20 cellular contexts compared by ENCODE assay signal in the genomic region with DNA sequence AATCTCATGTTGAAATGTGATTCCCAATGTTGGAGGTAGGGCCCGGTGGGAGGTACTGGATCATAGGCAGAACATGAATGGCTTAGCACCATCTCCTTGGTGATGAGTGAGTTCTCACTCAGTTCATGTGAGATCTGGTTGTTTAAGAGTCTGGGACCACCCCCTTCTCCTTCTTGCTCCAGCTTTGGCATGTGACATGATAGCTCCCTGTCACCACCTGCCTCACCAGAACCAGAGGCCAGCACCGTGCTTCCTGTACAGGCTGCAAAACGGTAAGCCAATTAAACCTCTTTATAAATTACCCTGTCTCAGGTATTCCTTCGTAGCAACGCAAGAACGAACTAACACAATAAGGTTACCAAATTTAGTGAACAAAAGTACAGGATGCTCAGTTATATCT.
DNase-seq lines count a peak whose midpoint lies in the region; ATAC-seq lines count a peak whose summit lies in the region.
"Had no signal": no experiment of that assay in that cellular context is flagged by ENCODE, and none has a peak within 500 bp of the region (broad histone marks: within the 10 kb centered on the region; RNA-seq: fewer than 3 reads in every experiment).

No MANE protein-coding gene starts in this region.

- DNase-seq in NCI-H146 (lab: John Stamatoyannopoulos, UW) (peak; percentile 65), NCI-H146 treated with DMSO at 0.1 percent for 48 hours (lab: John Stamatoyannopoulos, UW; ENCODE audit: unreplicated experiment) (no peak), NCI-H2107 (lab: John Stamatoyannopoulos, UW) (peak; percentile 34), NCI-H82 treated with DMSO at 0.1 percent for 48 hours (lab: John Stamatoyannopoulos, UW; ENCODE audit: unreplicated experiment) (peak; percentile 12), kidney glomerular epithelial cell (lab: John Stamatoyannopoulos, UW) (no peak)
- DNase-seq in activated T-cell treated with anti-CD3 and anti-CD28 coated beads, Interleukin-2, amount 50 U/mL, for 4 hours: no peak
- no peak for DNase-seq in central memory CD4-positive, alpha-beta T cell
- DNase-seq: 8988T; ACHN; CD4-positive, CD25-positive, alpha-beta regulatory T cell; DMS53; EL; GDM1; NCI-H1048; NCI-H1694 treated with DMSO at 0.1 percent for 48 hours; NCI-H510A; SIG-M5; SW 1271 had no signal

- peaks cover 3% of the 10 kb centered on the region for H3K27me3 Mint-ChIP-seq in activated T-cell treated with anti-CD3 and anti-CD28 coated beads, Interleukin-2, amount 50 U/mL, for 4 hours (ENCODE audit: low read depth)

- no peaks in the 10 kb centered on the region for H3K36me3 Mint-ChIP-seq in activated T-cell treated with anti-CD3 and anti-CD28 coated beads, Interleukin-2, amount 50 U/mL, for 4 hours (ENCODE audit: insufficient read depth)
- H3K36me3 Mint-ChIP-seq: CD4-positive, CD25-positive, alpha-beta regulatory T cell had no signal

- no peak overlapping the region for H3K4me3 Mint-ChIP-seq in activated T-cell treated with anti-CD3 and anti-CD28 coated beads, Interleukin-2, amount 50 U/mL, for 4 hours
- H3K4me3 Mint-ChIP-seq: CD4-positive, CD25-positive, alpha-beta regulatory T cell; T-helper 1 cell treated with Interleukin-12 subunit alpha and Interleukin-12 subunit beta and Interleukin-4 antibody, amounts not matched to agents 30 μg/mL and 1 μg/mL, for 36 hours had no signal

- H3K9me3 Mint-ChIP-seq in activated T-cell treated with anti-CD3 and anti-CD28 coated beads, Interleukin-2, amount 50 U/mL, for 4 hours: no peaks in the 10 kb centered on the region
- H3K9me3 Mint-ChIP-seq: T-helper 1 cell treated with Interleukin-12 subunit alpha and Interleukin-12 subunit beta and Interleukin-4 antibody, amounts not matched to agents 30 μg/mL and 1 μg/mL, for 36 hours had no signal

- H3K4me1 Mint-ChIP-seq in activated T-cell treated with anti-CD3 and anti-CD28 coated beads, Interleukin-2, amount 50 U/mL, for 4 hours (ENCODE audit: low read depth): no peaks in the 10 kb centered on the region
- H3K4me1 Mint-ChIP-seq: CD4-positive, CD25-positive, alpha-beta regulatory T cell had no signal

- ATAC-seq in activated T-cell treated with anti-CD3 and anti-CD28 coated beads, Interleukin-2, amount 50 U/mL, for 4 hours: no peak
- ATAC-seq: GM12878 had no signal

Comparison
In these comparisons a context has a peak if more than half of its experiments do, and no peak if none do; other contexts are left out.
1. DNase-seq: peak in NCI-H146 (single experiment), NCI-H2107 (single experiment) and NCI-H82 treated with DMSO at 0.1 percent for 48 hours (single experiment); none in NCI-H146 treated with DMSO at 0.1 percent for 48 hours (single experiment), activated T-cell treated with anti-CD3 and anti-CD28 coated beads, Interleukin-2, amount 50 U/mL, for 4 hours (single experiment), kidney glomerular epithelial cell (single experiment) and central memory CD4-positive, alpha-beta T cell (single experiment).